21 cellular contexts compared by ENCODE assay signal in the genomic region with DNA sequence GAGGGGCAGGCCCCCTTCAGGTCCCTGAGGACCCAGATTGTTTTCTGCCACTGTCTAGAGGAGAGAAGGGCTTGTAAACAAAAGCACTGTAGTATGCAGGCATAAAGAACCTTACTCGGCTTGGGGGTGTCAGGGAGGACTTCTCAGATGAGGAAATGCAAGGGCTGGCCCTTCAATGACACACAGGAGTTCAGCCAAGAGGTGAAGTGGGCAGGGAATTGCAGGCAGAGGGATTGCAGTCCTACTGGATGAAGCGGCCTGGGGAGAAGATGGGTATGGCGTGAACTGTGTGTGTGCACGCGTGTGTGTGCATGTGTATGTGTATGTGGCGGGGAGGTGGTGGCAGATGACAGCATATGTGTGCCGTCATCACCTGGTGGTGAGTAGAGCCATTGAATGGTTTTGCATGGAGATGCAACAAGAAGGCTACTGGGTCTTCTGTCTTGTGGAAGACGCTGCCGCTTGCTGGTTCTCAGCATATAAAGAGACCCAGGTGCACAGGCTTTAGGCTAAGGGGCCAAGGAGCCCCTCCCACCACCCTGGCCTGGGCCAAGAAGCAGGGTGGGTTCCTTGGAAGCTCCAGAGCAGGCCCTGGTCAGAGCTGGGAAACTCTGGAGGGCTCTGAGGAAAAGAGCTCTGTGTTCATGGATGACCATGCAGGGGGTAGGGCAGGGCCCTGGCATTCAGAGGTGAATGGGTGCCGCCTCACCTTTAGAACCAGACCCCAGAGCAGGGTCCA. TPM values are rescaled to one million over a fixed set of nuclear protein-coding genes. Genes with fewer than 3 reads are reported as not detected.
DNase-seq lines count a peak whose midpoint lies in the region; ATAC-seq and TF ChIP-seq lines count a peak whose summit lies in the region.
"Had no signal": no experiment of that assay in that cellular context is flagged by ENCODE, and none has a peak within 500 bp of the region (broad histone marks: within the 10 kb centered on the region; RNA-seq: fewer than 3 reads in every experiment).

No MANE protein-coding gene starts in this region.

- no peak for TF ChIP-seq POLR2A in transverse colon (IDR thresholded peaks at IDR 0.05)

- 86 to 93% methylated on average over 3 to 10 of the region's 10 CpGs for WGBS in transverse colon (ENCODE audit: low coverage in 1 of 2), 2 donors

- no peaks in the 10 kb centered on the region for H3K27me3 ChIP-seq in dorsolateral prefrontal cortex
- H3K27me3 ChIP-seq in transverse colon, result no peaks in the 10 kb centered on the region
- H3K27me3 ChIP-seq: pancreas had no signal

- H3K27ac Mint-ChIP-seq in natural killer cell, result no peak overlapping the region
- H3K27ac Mint-ChIP-seq: activated CD4-positive, alpha-beta T cell treated with anti-CD3 and anti-CD28 coated beads, Interleukin-2, amount 10 ng/mL, durations not matched to agents 24 days and 14 days; CD14-positive monocyte; type B pancreatic cell had no signal

- no peaks in the 10 kb centered on the region for H3K9me3 ChIP-seq in transverse colon
- H3K9me3 ChIP-seq: pancreas, SJCRH30 had no signal

- H3K36me3 Mint-ChIP-seq in natural killer cell, result no peaks in the 10 kb centered on the region
- H3K36me3 Mint-ChIP-seq: CD14-positive monocyte, type B pancreatic cell had no signal

- no peaks in the 10 kb centered on the region for H3K9me3 Mint-ChIP-seq in natural killer cell
- H3K9me3 Mint-ChIP-seq: activated CD4-positive, alpha-beta T cell treated with anti-CD3 and anti-CD28 coated beads, Interleukin-2, amount 10 ng/mL, durations not matched to agents 24 days and 14 days; activated T-cell treated with anti-CD3 and anti-CD28 coated beads, Interleukin-2, amount 50 U/mL, for 4 hours; CD14-positive monocyte; type B pancreatic cell had no signal

- peak; percentile 46 for DNase-seq in activated CD8-positive, alpha-beta memory T cell treated with anti-CD3 and anti-CD28 coated beads, Interleukin-2, amount 50 U/mL, for 48 hours
- no peak for DNase-seq in activated CD8-positive, alpha-beta memory T cell treated with anti-CD3 and anti-CD28 coated beads for 24 hours
- DNase-seq in dorsolateral prefrontal cortex, result peak in 7 of 10 donors; percentile 5 to 36 (median 16)
- DNase-seq in natural killer cell, result peak; percentile 5
- peak; percentile 1 for DNase-seq in transverse colon
- no peak for DNase-seq in NCI-H2081 treated with DMSO at 0.1 percent for 48 hours (lab: John Stamatoyannopoulos, UW)
- no peak for DNase-seq in HK-2 (ENCODE audit: unreplicated experiment)
- DNase-seq in DMS 273 (lab: John Stamatoyannopoulos, UW; ENCODE audit: unreplicated experiment), result no peak
- DNase-seq: activated CD4-positive, alpha-beta T cell treated with anti-CD3 and anti-CD28 coated beads, Interleukin-2, amount 10 ng/mL, durations not matched to agents 24 days and 14 days; activated T-cell treated with anti-CD3 and anti-CD28 coated beads, Interleukin-2, amount 50 U/mL, for 4 hours; DMS153; NCI-H187 treated with DMSO at 0.1 percent for 48 hours; NCI-H510A treated with DMSO at 0.1 percent for 48 hours; SJCRH30; T-helper 9 cell had no signal

- no peak for ATAC-seq in natural killer cell
- ATAC-seq: activated T-cell treated with anti-CD3 and anti-CD28 coated beads, Interleukin-2, amount 50 U/mL, for 4 hours; pancreas had no signal

- no peak overlapping the region for H3K4me3 Mint-ChIP-seq in natural killer cell
- H3K4me3 Mint-ChIP-seq: activated CD4-positive, alpha-beta T cell treated with anti-CD3 and anti-CD28 coated beads, Interleukin-2, amount 10 ng/mL, durations not matched to agents 24 days and 14 days; activated T-cell treated with anti-CD3 and anti-CD28 coated beads, Interleukin-2, amount 50 U/mL, for 4 hours; CD14-positive monocyte; type B pancreatic cell had no signal

- no peaks in the 10 kb centered on the region for H3K36me3 ChIP-seq in transverse colon
- H3K36me3 ChIP-seq: pancreas, SJCRH30 had no signal

- peaks cover 18 to 38% (median 35%) of the 10 kb centered on the region in 4 donors for H3K4me1 ChIP-seq in transverse colon
- H3K4me1 ChIP-seq: pancreas had no signal

- H3K4me3 ChIP-seq in dorsolateral prefrontal cortex, result no peak overlapping the region
- no peak overlapping the region for H3K4me3 ChIP-seq in transverse colon
- H3K4me3 ChIP-seq: pancreas, SJCRH30, smooth muscle cell had no signal

- in situ Hi-C loops in transverse colon (cut with MboI; ENCODE audit: low pct_ligation_motif_present in 1 of 4, low pct_unique_long_range_greater_than_20kb in 1 of 4, low sequenced_read_pairs in 3 of 4), result no loop called here

- peaks cover 0 to 6% of the 10 kb centered on the region in 2 donors for H3K4me1 Mint-ChIP-seq in natural killer cell

- H3K27me3 Mint-ChIP-seq in natural killer cell (ENCODE audit: low read depth in 2 of 2), result peaks cover 11% of the 10 kb centered on the region in 2 donors
- H3K27me3 Mint-ChIP-seq: activated CD4-positive, alpha-beta T cell treated with anti-CD3 and anti-CD28 coated beads, Interleukin-2, amount 10 ng/mL, durations not matched to agents 24 days and 14 days had no signal

- no peak for TF ChIP-seq EP300 in transverse colon (IDR thresholded peaks at IDR 0.05; ENCODE audit: low read depth)

- no peak for TF ChIP-seq CTCF in dorsolateral prefrontal cortex (IDR thresholded peaks at IDR 0.05 in 54 of 56, conservative IDR thresholded peaks at IDR 0.05 in 2 of 56; ENCODE audit: low read depth in 1 of 56, partially characterized antibody in 56 of 56)
- no peak for TF ChIP-seq CTCF in natural killer cell (IDR thresholded peaks at IDR 0.05)
- TF ChIP-seq CTCF in transverse colon (IDR thresholded peaks at IDR 0.05), result no peak

- H3K27ac ChIP-seq in dorsolateral prefrontal cortex (peak overlapping the region in 39 of 59 donors; percentile 5 to 81 (median 57)), transverse colon (no peak overlapping the region)
- H3K27ac ChIP-seq: pancreas, SJCRH30 had no signal

- intact Hi-C loops in dorsolateral prefrontal cortex (cut with DNase I), result no loop called here
- intact Hi-C loops in natural killer cell (cut with micrococcal nuclease), result no loop called here
- intact Hi-C loops in transverse colon (cut with DNase I; ENCODE audit: low total_unique reads), result no loop called here

RNA-seq across cellular contexts. Expression of a gene that starts 4.0 kb away (rescaled TPM):
- total RNA-seq in dorsolateral prefrontal cortex (1 to 10 TPM in 1 of 120 experiments, under 1 TPM in 1, not detected in 118; 0.81 to 1.3 TPM), natural killer cell (under 1 TPM in 1 of 3 donors, not detected in 2; 0.47 TPM), transverse colon (100 to 1,000 TPM; 228 to 468 (median 363) TPM)
- total RNA-seq: A673; activated CD4-positive, alpha-beta T cell treated with anti-CD3 and anti-CD28 coated beads, Interleukin-2, amount 10 ng/mL, durations not matched to agents 24 days and 14 days; activated T-cell treated with anti-CD3 and anti-CD28 coated beads, Interleukin-2, amount 50 U/mL, for 4 hours; cerebellum; SJCRH30; smooth muscle cell had no signal

RNA-seq across cellular contexts. Expression of a gene that starts 26.9 kb away (rescaled TPM):
- total RNA-seq in dorsolateral prefrontal cortex (100 to 1,000 TPM in 35 of 120 experiments, 10 to 100 TPM in 85; 34.5 to 187 (median 81.8) TPM), natural killer cell (1 to 10 TPM; 1.7 to 3.0 (median 3.0) TPM), transverse colon (10 to 100 TPM in 3 of 4 donors, 1 to 10 TPM in 1; 8.2 to 34.1 (median 24.3) TPM)

RNA-seq across cellular contexts. Expression of a gene that starts 55.7 kb away (rescaled TPM):
- total RNA-seq in dorsolateral prefrontal cortex (100 to 1,000 TPM in 1 of 120 experiments, 10 to 100 TPM in 97, 1 to 10 TPM in 22; 1.8 to 148 (median 23.0) TPM), natural killer cell (under 1 TPM in 2 of 3 donors, not detected in 1; 0.07 to 0.35 TPM), transverse colon (1 to 10 TPM in 2 of 4 donors, not detected in 2; 1.2 to 1.4 TPM)
- total RNA-seq: smooth muscle cell had no signal

Comparison
In these comparisons a context has a peak if more than half of its experiments do, and no peak if none do; other contexts are left out.
1. DNase-seq: peak in activated CD8-positive, alpha-beta memory T cell treated with anti-CD3 and anti-CD28 coated beads, Interleukin-2, amount 50 U/mL, for 48 hours (single experiment), dorsolateral prefrontal cortex (7 of 10), natural killer cell (single experiment) and transverse colon (single experiment); none in activated CD8-positive, alpha-beta memory T cell treated with anti-CD3 and anti-CD28 coated beads for 24 hours (single experiment), NCI-H2081 treated with DMSO at 0.1 percent for 48 hours (single experiment), HK-2 (single experiment) and DMS 273 (single experiment).
2. H3K27ac ChIP-seq: peak in dorsolateral prefrontal cortex (39 of 59); none in transverse colon (0 of 4).
3. RNA of a gene that starts 4.0 kb away (total RNA-seq): 228 to 468 TPM in transverse colon; 0.47 TPM in natural killer cell and 0.81 to 1.3 TPM in dorsolateral prefrontal cortex; every median in the first group is over 10 times any median in the second.